Comparison of ENCODE assay signal across 16 cellular contexts in the genomic region with DNA sequence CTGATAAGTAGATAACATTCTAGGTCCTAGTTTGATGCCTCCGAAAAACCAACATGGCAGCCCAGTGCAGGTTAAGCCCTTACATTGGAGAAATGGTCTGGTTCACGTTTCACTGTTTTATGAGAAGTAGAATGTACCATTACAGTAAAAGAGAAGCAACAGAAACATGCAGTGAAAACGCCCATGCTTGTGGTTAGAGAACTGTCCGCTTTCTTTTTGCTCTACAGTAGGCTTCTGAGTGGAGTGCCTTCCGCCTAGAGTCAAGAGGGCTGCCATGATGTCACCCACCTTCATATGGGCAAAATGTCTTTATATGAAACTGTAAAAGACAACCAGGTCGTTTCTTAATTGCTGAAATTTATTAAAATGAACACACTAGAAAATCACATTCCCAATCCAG.
"Had no signal": no experiment of that assay in that cellular context is flagged by ENCODE, and none has a peak within 500 bp of the region (broad histone marks: within the 10 kb centered on the region; RNA-seq: fewer than 3 reads in every experiment).

No MANE protein-coding gene starts in this region.

- H3K4me3 ChIP-seq: cardiac muscle cell, gastrocnemius medialis, heart right ventricle, left lung, tibial nerve had no signal

- FAIRE-seq: TTC549 had no signal

- H3K36me3 ChIP-seq: cardiac muscle cell had no signal

- H3K27me3 Mint-ChIP-seq: activated naive CD8-positive, alpha-beta T cell; stimulated activated naive CD8-positive, alpha-beta T cell treated with anti-CD3 and anti-CD28 coated beads, Interleukin-15, Interleukin-2, amounts not matched to agents 100 ng/mL and 50 ng/mL, for 24 hours had no signal

- H3K4me3 Mint-ChIP-seq: activated naive CD8-positive, alpha-beta T cell; endodermal cell; nephron progenitor cell; stimulated activated naive CD8-positive, alpha-beta T cell treated with anti-CD3 and anti-CD28 coated beads, Interleukin-15, Interleukin-2, amounts not matched to agents 100 ng/mL and 50 ng/mL, for 24 hours; T-helper 2 cell treated with Interferon-gamma antibody and Interleukin-4, amounts not matched to agents 5 μg/mL and 100 μg/mL, for 36 hours had no signal

- ATAC-seq: gastrocnemius medialis, heart right ventricle, left lung had no signal

- H3K27me3 ChIP-seq: cardiac muscle cell, gastrocnemius medialis, heart right ventricle, left lung, tibial nerve had no signal

- H3K27ac ChIP-seq: cardiac muscle cell, gastrocnemius medialis, tibial nerve had no signal

- H3K27ac Mint-ChIP-seq: activated naive CD8-positive, alpha-beta T cell; endodermal cell; nephron progenitor cell; stimulated activated naive CD8-positive, alpha-beta T cell treated with anti-CD3 and anti-CD28 coated beads, Interleukin-15, Interleukin-2, amounts not matched to agents 100 ng/mL and 50 ng/mL, for 24 hours; T-helper 2 cell treated with Interferon-gamma antibody and Interleukin-4, amounts not matched to agents 5 μg/mL and 100 μg/mL, for 36 hours had no signal

- H3K9me3 Mint-ChIP-seq: endodermal cell; stimulated activated naive CD8-positive, alpha-beta T cell treated with anti-CD3 and anti-CD28 coated beads, Interleukin-15, Interleukin-2, amounts not matched to agents 100 ng/mL and 50 ng/mL, for 24 hours; T-helper 2 cell treated with Interferon-gamma antibody and Interleukin-4, amounts not matched to agents 5 μg/mL and 100 μg/mL, for 36 hours had no signal

- DNase-seq: activated CD4-positive, alpha-beta T cell treated with anti-CD3 and anti-CD28 coated beads, Interleukin-2, amount 50 U/mL, for 4 hours; endodermal cell; gastrocnemius medialis; heart right ventricle; left lung; midbrain; nephron progenitor cell; occipital lobe; posterior cingulate gyrus; retina had no signal

- H3K9me3 ChIP-seq: gastrocnemius medialis, heart right ventricle, left lung, tibial nerve had no signal
